In genomic region chr12:91367234-91367849, GRCh38 we compare ENCODE assay signal across 9 cellular contexts.
DNase-seq lines count a peak whose midpoint lies in the region; ATAC-seq and TF ChIP-seq lines count a peak whose summit lies in the region.
"Had no signal": no experiment of that assay in that cellular context is flagged by ENCODE, and none has a peak within 500 bp of the region (broad histone marks: within the 10 kb centered on the region; RNA-seq: fewer than 3 reads in every experiment).

No MANE protein-coding gene starts in this region.

- TF ChIP-seq CTCF in CD8-positive, alpha-beta T cell (IDR thresholded peaks at IDR 0.05): peak; percentile 49
- no peak for TF ChIP-seq CTCF in HEK293 (tag by site-specific recombination; IDR thresholded peaks at IDR 0.05)
- peak; percentile 26 for TF ChIP-seq CTCF in lower lobe of right lung (IDR thresholded peaks at IDR 0.05)

- no peaks in the 10 kb centered on the region for H3K27me3 ChIP-seq in CD8-positive, alpha-beta T cell (ENCODE audit: insufficient read depth, low read length)
- H3K27me3 ChIP-seq in adipocyte (replicated peaks; ENCODE audit: control insufficient read depth, insufficient read depth, low read length) (no peaks in the 10 kb centered on the region), lower lobe of right lung (ENCODE audit: low read depth) (no peaks in the 10 kb centered on the region)

- H3K36me3 ChIP-seq in CD8-positive, alpha-beta T cell (ENCODE audit: insufficient read depth, low read length): no peaks in the 10 kb centered on the region
- H3K36me3 ChIP-seq in HEK293 (ENCODE audit: control insufficient read depth in 2 of 2, insufficient read depth in 1 of 2, low read length in 2 of 2): no peaks in the 10 kb centered on the region
- H3K36me3 ChIP-seq in adipocyte (ENCODE audit: control insufficient read depth, insufficient read depth, low read length, severe bottlenecking): no peaks in the 10 kb centered on the region
- no peaks in the 10 kb centered on the region for H3K36me3 ChIP-seq in lower lobe of right lung

- no peaks in the 10 kb centered on the region for H3K4me1 ChIP-seq in CD8-positive, alpha-beta T cell (ENCODE audit: insufficient read depth, low read length)
- no peaks in the 10 kb centered on the region for H3K4me1 ChIP-seq in HEK293 (ENCODE audit: control insufficient read depth, insufficient read depth, low read length)
- no peaks in the 10 kb centered on the region for H3K4me1 ChIP-seq in adipocyte (ENCODE audit: control insufficient read depth, insufficient read depth, low read length)
- H3K4me1 ChIP-seq in lower lobe of right lung: no peaks in the 10 kb centered on the region

- H3K4me3 Mint-ChIP-seq in CD8-positive, alpha-beta T cell: no peak overlapping the region
- H3K4me3 Mint-ChIP-seq: dendritic cell treated with granulocyte-macrophage colony-stimulating factor and Interleukin-4, amounts not matched to agents 40 ng/mL and 50 ng/mL, for 4 days had no signal

- H3K36me3 Mint-ChIP-seq in CD8-positive, alpha-beta T cell: no peaks in the 10 kb centered on the region

- H3K4me3 ChIP-seq in CD8-positive, alpha-beta T cell (ENCODE audit: low read depth, low read length): no peak overlapping the region
- H3K4me3 ChIP-seq in HEK293 (ENCODE audit: low read depth, low read length): no peak overlapping the region
- H3K4me3 ChIP-seq in adipocyte (ENCODE audit: low read length): no peak overlapping the region
- no peak overlapping the region for H3K4me3 ChIP-seq in lower lobe of right lung

- no peak overlapping the region for H3K9ac ChIP-seq in adipocyte (ENCODE audit: low read length)

- H3K27me3 Mint-ChIP-seq in CD8-positive, alpha-beta T cell (ENCODE audit: low read depth): peaks cover 2% of the 10 kb centered on the region
- H3K27me3 Mint-ChIP-seq: dendritic cell treated with granulocyte-macrophage colony-stimulating factor and Interleukin-4, amounts not matched to agents 40 ng/mL and 50 ng/mL, for 4 days had no signal

- no peaks in the 10 kb centered on the region for H3K4me1 Mint-ChIP-seq in CD8-positive, alpha-beta T cell (ENCODE audit: low read depth)

- no peaks in the 10 kb centered on the region for H3K9me3 ChIP-seq in CD8-positive, alpha-beta T cell (ENCODE audit: low read length)
- H3K9me3 ChIP-seq in HEK293 (ENCODE audit: control insufficient read depth, insufficient read depth, low read depth, low read length) (no peaks in the 10 kb centered on the region), adipocyte (ENCODE audit: control insufficient read depth, low read length) (no peaks in the 10 kb centered on the region), lower lobe of right lung (no peaks in the 10 kb centered on the region)

- CTCF ChIA-PET in CD8-positive, alpha-beta T cell (lab: Charles Lee): interaction anchor here (1.6 to 3.3 kb wide), 3 partner anchors 12 to 14 kb away, joined by 6 to 20 read pairs (median 16); no protein-coding TSS in a partner anchor
- CTCF ChIA-PET in HEK293 (lab: Yijun Ruan, JAX): interaction anchor here (0.6 to 2.7 kb wide), 5 partner anchors 12 to 816 kb away, joined by 3 to 10 read pairs (median 4); no protein-coding TSS in a partner anchor

- POLR2A ChIA-PET in CD8-positive, alpha-beta T cell (lab: Charles Lee): no interaction called here
- POLR2A ChIA-PET in HEK293 (lab: Yijun Ruan, JAX): no interaction called here

- intact Hi-C loops in CD8-positive, alpha-beta T cell (cut with DNase I, micrococcal nuclease): loop anchor here in 1 of 2 experiments (10.0 kb wide), 1 partner anchor 1417 kb away; no protein-coding TSS in a partner anchor
- intact Hi-C loops in lower lobe of right lung (cut with DNase I): no loop called here

- no peak for ATAC-seq in CD8-positive, alpha-beta T cell
- ATAC-seq in lower lobe of right lung (no peak), GM19023 (IDR thresholded peaks at IDR 0.05; ENCODE audit: unreplicated experiment) (no peak), GM19395 (IDR thresholded peaks at IDR 0.05; ENCODE audit: unreplicated experiment) (no peak), GM21526 (IDR thresholded peaks at IDR 0.05; ENCODE audit: low FRiP score, unreplicated experiment) (no peak)

- no peaks in the 10 kb centered on the region for H3K9me3 Mint-ChIP-seq in CD8-positive, alpha-beta T cell
- H3K9me3 Mint-ChIP-seq: dendritic cell treated with granulocyte-macrophage colony-stimulating factor and Interleukin-4, amounts not matched to agents 40 ng/mL and 50 ng/mL, for 4 days had no signal

- no peak overlapping the region for H3K27ac ChIP-seq in CD8-positive, alpha-beta T cell (ENCODE audit: low read depth, low read length)
- H3K27ac ChIP-seq in HEK293 (ENCODE audit: extremely low read depth, low read depth, low read length): no peak overlapping the region
- no peak overlapping the region for H3K27ac ChIP-seq in lower lobe of right lung

- no peak overlapping the region for H3K27ac Mint-ChIP-seq in CD8-positive, alpha-beta T cell
- H3K27ac Mint-ChIP-seq: dendritic cell treated with granulocyte-macrophage colony-stimulating factor and Interleukin-4, amounts not matched to agents 40 ng/mL and 50 ng/mL, for 4 days had no signal

- DNase-seq in CD8-positive, alpha-beta T cell: no peak
- DNase-seq in adipocyte (ENCODE audit: low read depth): peak; percentile 62
- no peak for DNase-seq in lower lobe of right lung
- DNase-seq in GDM1 (lab: John Stamatoyannopoulos, UW): no peak

TF ChIP-seq in HEK293, 187 proteins besides CTCF, POLR2A, EP300 and RAD21:
- TF ChIP-seq SCRT2 (tag by site-specific recombination; IDR thresholded peaks at IDR 0.05) (no peak), ZNF654 (tag by site-specific recombination; IDR thresholded peaks at IDR 0.05; ENCODE audit: low read depth) (peak; percentile 26)
